Comparison of ENCODE assay signal across 11 cellular contexts in genomic region chr2:176997792-176998169, GRCh38.
A peak's percentile ranks its signal among the peaks of the same experiment; 100 is the strongest.
DNase-seq lines count a peak whose midpoint lies in the region; ATAC-seq and TF ChIP-seq lines count a peak whose summit lies in the region.
"Had no signal": no experiment of that assay in that cellular context is flagged by ENCODE, and none has a peak within 500 bp of the region (broad histone marks: within the 10 kb centered on the region; RNA-seq: fewer than 3 reads in every experiment).

No MANE protein-coding gene starts in this region.

- H3K27me3 Mint-ChIP-seq in central memory CD8-positive, alpha-beta T cell: no peaks in the 10 kb centered on the region

- H3K36me3 Mint-ChIP-seq in central memory CD8-positive, alpha-beta T cell (ENCODE audit: insufficient read depth): peaks cover 2% of the 10 kb centered on the region

- ATAC-seq in GM18499 (IDR thresholded peaks at IDR 0.05; ENCODE audit: insufficient read depth, unreplicated experiment) (peak; percentile 12), GM21423 (IDR thresholded peaks at IDR 0.05; ENCODE audit: unreplicated experiment) (peak; percentile 7), HG03045 (IDR thresholded peaks at IDR 0.05; ENCODE audit: unreplicated experiment) (peak; percentile 8), GM18909 (IDR thresholded peaks at IDR 0.05; ENCODE audit: poor library complexity, unreplicated experiment) (no peak), SK-N-SH treated with all-trans-retinoic acid at 6 μM for 48 hours (no peak)
- peak; percentile 20 for ATAC-seq in central memory CD8-positive, alpha-beta T cell (replicated peaks; ENCODE audit: extremely low read depth, poor library complexity, severe bottlenecking)

- no peak for DNase-seq in central memory CD8-positive, alpha-beta T cell (ENCODE audit: low spot score in 2 of 2)
- DNase-seq in nucleus accumbens (lab: John Stamatoyannopoulos, UW) (no peak), HuH-7 (ENCODE audit: low spot score) (no peak)
- DNase-seq: activated CD4-positive, CD25-positive, alpha-beta regulatory T cell; NCI-H1417 treated with DMSO at 0.1 percent for 48 hours; upper lobe of left lung had no signal

- H3K27ac Mint-ChIP-seq in central memory CD8-positive, alpha-beta T cell (ENCODE audit: low read depth): no peak overlapping the region

- no peaks in the 10 kb centered on the region for H3K9me3 Mint-ChIP-seq in central memory CD8-positive, alpha-beta T cell

- peaks cover 15% of the 10 kb centered on the region for H3K4me1 Mint-ChIP-seq in central memory CD8-positive, alpha-beta T cell

- H3K4me3 Mint-ChIP-seq in central memory CD8-positive, alpha-beta T cell: peak overlapping the region; percentile 31

TF ChIP-seq in SK-N-SH treated with all-trans-retinoic acid at 6 μM for 48 hours, 23 proteins besides CTCF, POLR2A, EP300 and RAD21:
- TF ChIP-seq PATZ1 (CRISPR knock-in tag; IDR thresholded peaks at IDR 0.05; ENCODE audit: borderline replicate concordance) (no peak), ISL1 (CRISPR knock-in tag; IDR thresholded peaks at IDR 0.05) (no peak), PPARA (CRISPR knock-in tag; IDR thresholded peaks at IDR 0.05; ENCODE audit: borderline replicate concordance) (no peak), GLIS3 (CRISPR knock-in tag; IDR thresholded peaks at IDR 0.05) (no peak), TCF4 (CRISPR knock-in tag; IDR thresholded peaks at IDR 0.05; ENCODE audit: borderline replicate concordance) (no peak), SNAI2 (CRISPR knock-in tag; IDR thresholded peaks at IDR 0.05) (no peak), ZNF565 (CRISPR knock-in tag; conservative IDR thresholded peaks at IDR 0.05; ENCODE audit: low read depth) (no peak), ZC3H10 (CRISPR knock-in tag; IDR thresholded peaks at IDR 0.05) (no peak), CSRNP3 (CRISPR knock-in tag; IDR thresholded peaks at IDR 0.05) (no peak), POU6F1 (CRISPR knock-in tag; IDR thresholded peaks at IDR 0.05; ENCODE audit: borderline replicate concordance, low read depth) (no peak), RARB (CRISPR knock-in tag; IDR thresholded peaks at IDR 0.05) (no peak), ARNTL (CRISPR knock-in tag; IDR thresholded peaks at IDR 0.05; ENCODE audit: borderline replicate concordance, low read depth) (no peak), TOX (CRISPR knock-in tag; IDR thresholded peaks at IDR 0.05; ENCODE audit: borderline replicate concordance) (no peak), ZNF70 (CRISPR knock-in tag; IDR thresholded peaks at IDR 0.05) (no peak), ZNF8 (CRISPR knock-in tag; IDR thresholded peaks at IDR 0.05) (no peak), OSR1 (CRISPR knock-in tag; IDR thresholded peaks at IDR 0.05) (no peak), ZFP30 (CRISPR knock-in tag; IDR thresholded peaks at IDR 0.05) (no peak), CSDC2 (CRISPR knock-in tag; IDR thresholded peaks at IDR 0.05) (no peak), ESRRG (CRISPR knock-in tag; IDR thresholded peaks at IDR 0.05) (no peak)

Comparison
In these comparisons a context has a peak if more than half of its experiments do, and no peak if none do; other contexts are left out.
1. ATAC-seq: peak in GM18499 (single experiment), GM21423 (single experiment), HG03045 (single experiment) and central memory CD8-positive, alpha-beta T cell (single experiment); none in GM18909 (single experiment) and SK-N-SH treated with all-trans-retinoic acid at 6 μM for 48 hours (single experiment).